12 cellular contexts compared by ENCODE assay signal in the genomic region with DNA sequence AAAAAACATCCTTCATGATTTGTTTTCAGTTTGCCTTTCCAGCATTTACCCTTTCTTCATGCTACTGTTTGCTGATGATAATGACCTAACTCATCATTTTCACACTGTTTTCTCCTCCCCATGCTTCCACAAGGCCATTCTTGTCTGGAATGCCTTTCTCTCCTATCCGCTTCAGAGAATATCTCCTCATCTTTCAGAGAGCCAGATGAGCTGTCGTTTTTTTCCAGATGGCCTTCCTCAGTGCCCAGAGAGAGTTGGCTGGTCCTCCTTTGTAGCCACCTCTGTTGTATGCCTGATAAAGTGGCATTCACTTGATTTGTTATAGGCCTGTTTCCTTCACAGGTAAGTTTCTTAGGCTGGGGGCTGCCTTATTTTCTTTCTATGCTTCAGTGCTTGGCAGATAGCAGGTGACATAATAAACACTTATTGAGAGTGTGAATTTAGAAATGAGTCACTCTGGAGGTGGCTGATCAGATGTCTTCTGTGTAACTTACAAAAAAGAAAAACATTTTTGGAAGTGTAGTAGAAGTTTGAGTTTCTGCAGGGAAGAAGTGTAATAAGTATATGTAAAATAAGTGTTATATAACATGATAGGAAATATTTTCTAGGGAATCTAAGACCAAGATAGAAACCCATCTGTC.
DNase-seq lines count a peak whose midpoint lies in the region; ATAC-seq and TF ChIP-seq lines count a peak whose summit lies in the region.
"Had no signal": no experiment of that assay in that cellular context is flagged by ENCODE, and none has a peak within 500 bp of the region (broad histone marks: within the 10 kb centered on the region; RNA-seq: fewer than 3 reads in every experiment).

No MANE protein-coding gene starts in this region.

- no peak overlapping the region for H3K27ac ChIP-seq in testis
- H3K27ac ChIP-seq: cardiac muscle cell, prostate gland had no signal

- TF ChIP-seq CTCF in HFFc6 (IDR thresholded peaks at IDR 0.05): no peak
- no peak for TF ChIP-seq CTCF in testis (IDR thresholded peaks at IDR 0.05)

- H3K36me3 Mint-ChIP-seq in HFFc6 (ENCODE audit: low read depth): no peaks in the 10 kb centered on the region

- H3K36me3 ChIP-seq in testis (ENCODE audit: low read depth, missing control alignments): no peaks in the 10 kb centered on the region
- H3K36me3 ChIP-seq: cardiac muscle cell, HAP-1, prostate gland had no signal

- ATAC-seq in GM19035 (IDR thresholded peaks at IDR 0.05; ENCODE audit: unreplicated experiment) (peak; percentile 82), HG02938 (IDR thresholded peaks at IDR 0.05; ENCODE audit: unreplicated experiment) (peak; percentile 83)
- ATAC-seq: Panc1 had no signal

- WGBS in testis, 2 donors: 53 to 69% methylated on average over 2 of the region's 2 CpGs

- H3K4me3 ChIP-seq in testis: no peak overlapping the region
- H3K4me3 ChIP-seq: cardiac muscle cell, HAP-1, prostate gland had no signal

- H3K4me1 Mint-ChIP-seq in HFFc6 (ENCODE audit: low read depth): peaks cover 28% of the 10 kb centered on the region

- no peak overlapping the region for H3K4me3 Mint-ChIP-seq in HFFc6

- H3K9me3 ChIP-seq in testis: no peaks in the 10 kb centered on the region
- H3K9me3 ChIP-seq: HAP-1, prostate gland had no signal

- H3K4me1 ChIP-seq in testis: peaks cover 7% of the 10 kb centered on the region
- H3K4me1 ChIP-seq: HAP-1, prostate gland had no signal

- H3K27me3 ChIP-seq in testis: no peaks in the 10 kb centered on the region
- H3K27me3 ChIP-seq: cardiac muscle cell had no signal

- intact Hi-C loops in testis (cut with DNase I; ENCODE audit: low total_unique reads): no loop called here

- TF ChIP-seq POLR2A in testis (IDR thresholded peaks at IDR 0.05): no peak

- H3K9me3 Mint-ChIP-seq in HFFc6: no peaks in the 10 kb centered on the region

- no peaks in the 10 kb centered on the region; the same call in 1 of the 2 replicates for H3K27me3 Mint-ChIP-seq in HFFc6 (ENCODE audit: insufficient read depth)

- H3K27ac Mint-ChIP-seq in HFFc6: no peak overlapping the region

- DNase-seq in DMS 273 treated with DMSO at 0.1 percent for 48 hours (lab: John Stamatoyannopoulos, UW) (peak; percentile 9), NCI-H69 (lab: John Stamatoyannopoulos, UW) (peak; percentile 84), NCI-H1436 (lab: John Stamatoyannopoulos, UW) (no peak), HFFc6 (no peak), SHP77 (lab: John Stamatoyannopoulos, UW) (no peak), testis (no peak)

Comparison
In these comparisons a context has a peak if more than half of its experiments do, and no peak if none do; other contexts are left out.
1. DNase-seq: peak in DMS 273 treated with DMSO at 0.1 percent for 48 hours (single experiment) and NCI-H69 (single experiment); none in NCI-H1436 (single experiment), HFFc6 (single experiment), SHP77 (0 of 2) and testis (single experiment).